In the genomic region with DNA sequence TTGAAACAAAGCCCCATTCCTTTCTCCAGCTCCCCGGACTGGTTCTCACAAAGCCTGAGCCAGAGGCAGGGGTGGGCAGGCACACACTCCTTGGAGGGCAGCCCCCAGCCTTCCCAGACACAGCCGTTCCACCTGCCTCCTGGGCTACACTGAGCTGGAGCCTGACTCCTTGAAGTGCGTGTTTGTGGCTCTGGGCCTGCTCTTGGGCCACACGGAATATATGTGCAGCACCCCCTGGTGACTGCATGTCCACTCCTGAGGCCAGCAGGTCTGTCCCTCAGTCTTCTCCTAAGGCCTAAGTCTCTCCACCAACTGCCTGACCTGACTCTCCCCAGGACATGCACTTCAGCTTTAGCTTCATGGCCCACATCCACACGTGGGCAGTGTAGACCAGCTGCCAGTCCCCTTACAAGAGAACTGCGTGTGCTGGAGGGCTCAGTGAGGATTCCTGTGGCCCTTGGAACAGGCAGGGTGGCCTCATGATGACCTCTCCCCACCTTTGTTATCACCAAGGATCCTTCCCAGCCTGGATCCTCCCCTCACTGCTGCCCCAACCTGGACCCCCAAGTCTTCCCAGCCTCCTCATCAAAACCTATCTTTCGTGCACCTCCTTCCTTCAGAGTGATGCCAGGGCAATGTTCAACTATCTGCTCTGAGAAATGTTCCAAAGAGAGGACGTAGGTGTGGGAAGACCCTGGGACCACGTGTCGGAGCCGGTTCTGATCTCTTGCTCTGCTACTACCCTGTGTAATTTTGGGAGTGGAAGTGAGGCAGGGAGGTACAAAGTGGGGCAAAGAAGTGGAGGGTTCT, we compare ENCODE assay signal across 1 cellular context.
TF ChIP-seq lines count a peak whose summit lies in the region.

No MANE protein-coding gene starts in this region.

TF ChIP-seq in IMR-90, 13 proteins besides CTCF, POLR2A, EP300 and RAD21 (continued from another document):
- TF ChIP-seq, protein P1, sequence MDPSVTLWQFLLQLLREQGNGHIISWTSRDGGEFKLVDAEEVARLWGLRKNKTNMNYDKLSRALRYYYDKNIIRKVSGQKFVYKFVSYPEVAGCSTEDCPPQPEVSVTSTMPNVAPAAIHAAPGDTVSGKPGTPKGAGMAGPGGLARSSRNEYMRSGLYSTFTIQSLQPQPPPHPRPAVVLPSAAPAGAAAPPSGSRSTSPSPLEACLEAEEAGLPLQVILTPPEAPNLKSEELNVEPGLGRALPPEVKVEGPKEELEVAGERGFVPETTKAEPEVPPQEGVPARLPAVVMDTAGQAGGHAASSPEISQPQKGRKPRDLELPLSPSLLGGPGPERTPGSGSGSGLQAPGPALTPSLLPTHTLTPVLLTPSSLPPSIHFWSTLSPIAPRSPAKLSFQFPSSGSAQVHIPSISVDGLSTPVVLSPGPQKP (IDR thresholded peaks at IDR 0.05; ENCODE audit: borderline replicate concordance, low read depth, low read length), result no peak
- TF ChIP-seq CHD1 (IDR thresholded peaks at IDR 0.05; ENCODE audit: low read depth, low read length) (no peak), BHLHE40 (IDR thresholded peaks at IDR 0.05; ENCODE audit: low read depth, low read length) (no peak), CEBPB (IDR thresholded peaks at IDR 0.05; ENCODE audit: low read depth, low read length) (no peak), SMC3 (IDR thresholded peaks at IDR 0.05; ENCODE audit: low read depth, low read length) (no peak)
- TF ChIP-seq, protein P2, sequence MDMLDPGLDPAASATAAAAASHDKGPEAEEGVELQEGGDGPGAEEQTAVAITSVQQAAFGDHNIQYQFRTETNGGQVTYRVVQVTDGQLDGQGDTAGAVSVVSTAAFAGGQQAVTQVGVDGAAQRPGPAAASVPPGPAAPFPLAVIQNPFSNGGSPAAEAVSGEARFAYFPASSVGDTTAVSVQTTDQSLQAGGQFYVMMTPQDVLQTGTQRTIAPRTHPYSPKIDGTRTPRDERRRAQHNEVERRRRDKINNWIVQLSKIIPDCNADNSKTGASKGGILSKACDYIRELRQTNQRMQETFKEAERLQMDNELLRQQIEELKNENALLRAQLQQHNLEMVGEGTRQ (IDR thresholded peaks at IDR 0.05; ENCODE audit: low read depth, low read length), result no peak
